ENCODE assay signal across 21 cellular contexts in the genomic region with DNA sequence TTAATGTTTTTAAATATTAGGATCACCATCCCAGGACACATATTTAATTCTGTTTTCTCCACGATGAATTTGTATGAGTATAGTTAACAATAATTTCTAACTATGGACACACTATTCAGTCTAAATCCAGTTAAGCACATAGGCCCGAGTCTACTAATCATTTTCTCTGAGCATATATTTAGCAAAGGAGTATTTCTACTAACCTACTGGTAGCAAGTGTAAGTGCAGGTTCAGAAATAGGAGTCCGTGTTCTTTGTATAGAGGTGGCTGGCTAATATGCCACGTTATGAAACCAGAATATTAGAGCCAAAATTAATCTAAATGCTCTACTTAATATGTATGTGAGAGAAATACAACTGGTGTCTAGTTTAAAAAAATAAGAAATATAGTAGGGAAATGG.
"Had no signal": no experiment of that assay in that cellular context is flagged by ENCODE, and none has a peak within 500 bp of the region (broad histone marks: within the 10 kb centered on the region; RNA-seq: fewer than 3 reads in every experiment).

No MANE protein-coding gene starts in this region.

- H3K4me3 ChIP-seq: esophagus squamous epithelium, gastroesophageal sphincter, hepatocyte, left ventricle myocardium inferior, lower lobe of right lung, sigmoid colon, skin epidermis, testis, tibial nerve had no signal

- H3K36me3 Mint-ChIP-seq: memory B cell; mesothelial cell of epicardium; natural killer cell; stimulated activated naive B cell treated with anti-CD40 and anti-IgM and Interleukin-4, amounts not matched to agents 10 μg/mL and 1 μg/mL and 100 μg/mL, for 72 hours had no signal

- H3K9me3 Mint-ChIP-seq: mesothelial cell of epicardium had no signal

- H3K4me2 ChIP-seq: hepatocyte had no signal

- H3K4me3 Mint-ChIP-seq: memory B cell; mesothelial cell of epicardium; natural killer cell; stimulated activated naive B cell treated with anti-CD40 and anti-IgM and Interleukin-4, amounts not matched to agents 10 μg/mL and 1 μg/mL and 100 μg/mL, for 72 hours; stimulated activated naive CD8-positive, alpha-beta T cell treated with anti-CD3 and anti-CD28 coated beads, Interleukin-15, amount 100 ng/mL, for 72 hours had no signal

- H3K27me3 Mint-ChIP-seq: memory B cell; stimulated activated naive B cell treated with anti-CD40 and anti-IgM and Interleukin-4, amounts not matched to agents 10 μg/mL and 1 μg/mL and 100 μg/mL, for 72 hours; stimulated activated naive CD8-positive, alpha-beta T cell treated with anti-CD3 and anti-CD28 coated beads, Interleukin-15, amount 100 ng/mL, for 72 hours had no signal

- H3K79me2 ChIP-seq: hepatocyte had no signal

- H2AFZ ChIP-seq: hepatocyte had no signal

- H3K36me3 ChIP-seq: esophagus squamous epithelium, gastroesophageal sphincter, left ventricle myocardium inferior, lower lobe of right lung, sigmoid colon, tibial nerve had no signal

- H3K9me3 ChIP-seq: esophagus squamous epithelium, gastroesophageal sphincter, lower lobe of right lung, sigmoid colon, testis, tibial nerve had no signal

- H3K27ac Mint-ChIP-seq: memory B cell; mesothelial cell of epicardium; natural killer cell; stimulated activated naive B cell treated with anti-CD40 and anti-IgM and Interleukin-4, amounts not matched to agents 10 μg/mL and 1 μg/mL and 100 μg/mL, for 72 hours; stimulated activated naive CD8-positive, alpha-beta T cell treated with anti-CD3 and anti-CD28 coated beads, Interleukin-15, amount 100 ng/mL, for 72 hours had no signal

- H3K27me3 ChIP-seq: esophagus squamous epithelium, gastroesophageal sphincter, hepatocyte, sigmoid colon, testis, tibial nerve had no signal

- ATAC-seq: gastroesophageal sphincter; left cardiac atrium; lower lobe of right lung; natural killer cell; stimulated activated naive B cell treated with anti-CD40 and anti-IgM and Interleukin-4, amounts not matched to agents 10 μg/mL and 1 μg/mL and 100 μg/mL, for 72 hours; stimulated activated naive CD8-positive, alpha-beta T cell treated with anti-CD3 and anti-CD28 coated beads, Interleukin-15, amount 100 ng/mL, for 72 hours had no signal

- H3K4me1 ChIP-seq: esophagus squamous epithelium, gastroesophageal sphincter, left ventricle myocardium inferior, lower lobe of right lung, sigmoid colon, testis, tibial nerve had no signal

- H3K4me1 Mint-ChIP-seq: memory B cell; mesothelial cell of epicardium; natural killer cell; stimulated activated naive B cell treated with anti-CD40 and anti-IgM and Interleukin-4, amounts not matched to agents 10 μg/mL and 1 μg/mL and 100 μg/mL, for 72 hours; stimulated activated naive CD8-positive, alpha-beta T cell treated with anti-CD3 and anti-CD28 coated beads, Interleukin-15, amount 100 ng/mL, for 72 hours had no signal

- H3K27ac ChIP-seq: esophagus squamous epithelium, gastroesophageal sphincter, hepatocyte, left ventricle myocardium inferior, lower lobe of right lung, sigmoid colon, skin epidermis, testis, tibial nerve had no signal

- DNase-seq: effector memory CD4-positive, alpha-beta T cell; esophagus squamous epithelium; foreskin fibroblast; kidney; left cardiac atrium; left ventricle myocardium inferior; lower lobe of right lung; natural killer cell; posterior cingulate gyrus; sigmoid colon; stimulated activated CD4-positive, alpha-beta T cell treated with anti-CD3 and anti-CD28 coated beads, Interleukin-2, amount 100 ng/mL, for 24 hours; stimulated activated CD4-positive, alpha-beta T cell treated with anti-CD3 and anti-CD28 coated beads, Interleukin-4, amount 100 ng/mL, for 4 hours; stimulated activated naive B cell treated with anti-CD40 and anti-IgM and Interleukin-4, amounts not matched to agents 10 μg/mL and 1 μg/mL and 100 μg/mL, for 72 hours; stimulated activated naive CD8-positive, alpha-beta T cell treated with anti-CD3 and anti-CD28 coated beads, Interleukin-15, amount 100 ng/mL, for 72 hours; testis had no signal
